24 cellular contexts compared by ENCODE assay signal in genomic region chr3:182268711-182269110, GRCh38.
DNase-seq lines count a peak whose midpoint lies in the region; ATAC-seq, FAIRE-seq and TF ChIP-seq lines count a peak whose summit lies in the region.
"Had no signal": no experiment of that assay in that cellular context is flagged by ENCODE, and none has a peak within 500 bp of the region (broad histone marks: within the 10 kb centered on the region; RNA-seq: fewer than 3 reads in every experiment).

No MANE protein-coding gene starts in this region.

- H2BK5ac ChIP-seq in H1 (ENCODE audit: low read depth, low read length), result no peak overlapping the region

- no peak for TF ChIP-seq POLR2A in breast epithelium (IDR thresholded peaks at IDR 0.05)
- no peak for TF ChIP-seq POLR2A in H1 (IDR thresholded peaks at IDR 0.05; ENCODE audit: control extremely low read depth in 1 of 2, low read depth in 2 of 2, low read length in 2 of 2)

- no peak overlapping the region for H2BK15ac ChIP-seq in H1 (ENCODE audit: low read length)

- H3K18ac ChIP-seq in H1 (ENCODE audit: extremely low read depth, low read length), result no peak overlapping the region

- H4K91ac ChIP-seq in H1 (replicated peaks; ENCODE audit: insufficient read length, low read length), result no peak overlapping the region

- H3K4me2 ChIP-seq in mammary epithelial cell (ENCODE audit: insufficient read depth, low read depth, low read length), result no peak overlapping the region
- H3K4me2 ChIP-seq in H1 (ENCODE audit: insufficient read depth in 1 of 2, low read depth in 2 of 2, low read length in 2 of 2), result no peak overlapping the region
- H3K4me2 ChIP-seq in neural progenitor cell, result no peak overlapping the region
- H3K4me2 ChIP-seq: BLaER1 had no signal

- H2BK120ac ChIP-seq in H1 (replicated peaks; ENCODE audit: low read depth, low read length), result no peak overlapping the region

- ATAC-seq in RWPE2 (ENCODE audit: low read depth) (peak; percentile 59; the same call in 2 of the 3 replicates), GM18517 (IDR thresholded peaks at IDR 0.05; ENCODE audit: unreplicated experiment) (no peak)
- no peak for ATAC-seq in activated naive CD8-positive, alpha-beta T cell treated with anti-CD3 and anti-CD28 coated beads, Interleukin-2, amount 50 U/mL, for 24 hours
- ATAC-seq: CD8-positive, alpha-beta T cell; GM12878 had no signal

- H3K4me1 Mint-ChIP-seq in neural progenitor cell, result peaks cover 8% of the 10 kb centered on the region
- no peaks in the 10 kb centered on the region for H3K4me1 Mint-ChIP-seq in activated naive CD8-positive, alpha-beta T cell treated with anti-CD3 and anti-CD28 coated beads, Interleukin-2, amount 50 U/mL, for 24 hours
- H3K4me1 Mint-ChIP-seq: B cell; CD4-positive, CD25-positive, alpha-beta regulatory T cell had no signal

- no peak overlapping the region for H3K56ac ChIP-seq in H1 (replicated peaks; ENCODE audit: insufficient read length, low read depth, low read length)

- no peak for TF ChIP-seq CTCF in mammary epithelial cell (conservative IDR thresholded peaks at IDR 0.05 in 1 of 2, IDR thresholded peaks at IDR 0.05 in 1 of 2; ENCODE audit: extremely low read depth in 1 of 2, insufficient read depth in 1 of 2, low read depth in 1 of 2, low read length in 2 of 2)
- no peak for TF ChIP-seq CTCF in breast epithelium (IDR thresholded peaks at IDR 0.05)
- TF ChIP-seq CTCF in RWPE2 (IDR thresholded peaks at IDR 0.05; ENCODE audit: poor library complexity, severe bottlenecking), result no peak
- no peak for TF ChIP-seq CTCF in H1 (IDR thresholded peaks at IDR 0.05; ENCODE audit: control extremely low read depth in 1 of 3, insufficient read depth in 1 of 3, low read depth in 1 of 3, low read length in 3 of 3)
- TF ChIP-seq CTCF in neural progenitor cell (IDR thresholded peaks at IDR 0.05), result no peak

- H4K20me1 ChIP-seq in mammary epithelial cell (ENCODE audit: insufficient read depth, low read length), result no peaks in the 10 kb centered on the region
- no peaks in the 10 kb centered on the region for H4K20me1 ChIP-seq in H1 (replicated peaks in 1 of 2; ENCODE audit: control insufficient read depth in 1 of 2, insufficient read depth in 2 of 2, low read length in 2 of 2)
- no peaks in the 10 kb centered on the region for H4K20me1 ChIP-seq in neural progenitor cell (ENCODE audit: low read depth)
- H4K20me1 ChIP-seq: BLaER1 had no signal

- no peak overlapping the region for H2AFZ ChIP-seq in mammary epithelial cell (ENCODE audit: low read depth, low read length)
- no peak overlapping the region for H2AFZ ChIP-seq in H1 (ENCODE audit: low read length)
- H2AFZ ChIP-seq in neural progenitor cell (replicated peaks), result no peak overlapping the region

- no peak overlapping the region for H4K8ac ChIP-seq in H1 (ENCODE audit: extremely low read depth, insufficient read depth, low read length)

- H2BK20ac ChIP-seq in H1 (ENCODE audit: low read length), result no peak overlapping the region

- H3K27me3 ChIP-seq in mammary epithelial cell (ENCODE audit: insufficient read depth, low read length), result no peaks in the 10 kb centered on the region
- H3K27me3 ChIP-seq in breast epithelium, result no peaks in the 10 kb centered on the region
- no peaks in the 10 kb centered on the region for H3K27me3 ChIP-seq in RWPE2 (ENCODE audit: insufficient read depth, poor library complexity, severe bottlenecking)
- no peaks in the 10 kb centered on the region for H3K27me3 ChIP-seq in H1 (replicated peaks in 1 of 4; ENCODE audit: control insufficient read depth in 3 of 4, extremely low read depth in 1 of 4, insufficient read depth in 3 of 4, low read length in 3 of 4)
- H3K27me3 ChIP-seq in neural progenitor cell, result no peaks in the 10 kb centered on the region
- H3K27me3 ChIP-seq: BLaER1 had no signal

- no peaks in the 10 kb centered on the region for H3K4me1 ChIP-seq in mammary epithelial cell (ENCODE audit: insufficient read depth, low read length)
- H3K4me1 ChIP-seq in breast epithelium, result no peaks in the 10 kb centered on the region
- no peaks in the 10 kb centered on the region for H3K4me1 ChIP-seq in RWPE2 (ENCODE audit: insufficient read depth, poor library complexity, severe bottlenecking)
- no peaks in the 10 kb centered on the region for H3K4me1 ChIP-seq in H1 (replicated peaks in 1 of 4; ENCODE audit: control insufficient read depth in 3 of 4, insufficient read depth in 4 of 4, low read length in 3 of 4)
- H3K4me1 ChIP-seq in neural progenitor cell, result peaks cover 9% of the 10 kb centered on the region
- H3K4me1 ChIP-seq: BLaER1, Caco-2, HAP-1 had no signal

- no peak overlapping the region for H3K14ac ChIP-seq in H1 (ENCODE audit: insufficient read length)

- H3K4me3 Mint-ChIP-seq in neural progenitor cell, result no peak overlapping the region
- H3K4me3 Mint-ChIP-seq in activated naive CD8-positive, alpha-beta T cell treated with anti-CD3 and anti-CD28 coated beads, Interleukin-2, amount 50 U/mL, for 24 hours, result no peak overlapping the region
- H3K4me3 Mint-ChIP-seq: B cell; CD4-positive, CD25-positive, alpha-beta regulatory T cell; CD8-positive, alpha-beta T cell; HFFc6 had no signal

- CTCF ChIA-PET in mammary epithelial cell (lab: Charles Lee; ENCODE audit: low non-redundant PET), result no interaction called here
- CTCF ChIA-PET in H1 (lab: Charles Lee; ENCODE audit: partially characterized antibody), result interaction anchor here (1.7 kb wide), 1 partner anchor 1060 kb away, joined by 4 read pairs; no protein-coding TSS in a partner anchor

- H3K4ac ChIP-seq in H1 (replicated peaks; ENCODE audit: insufficient read length, low read depth, low read length), result no peak overlapping the region

- H3K9me3 ChIP-seq in mammary epithelial cell (replicated peaks; ENCODE audit: insufficient read depth, low read length), result no peaks in the 10 kb centered on the region
- no peaks in the 10 kb centered on the region for H3K9me3 ChIP-seq in breast epithelium
- no peaks in the 10 kb centered on the region for H3K9me3 ChIP-seq in RWPE2 (ENCODE audit: severe bottlenecking)
- no peaks in the 10 kb centered on the region for H3K9me3 ChIP-seq in H1 (ENCODE audit: insufficient read depth in 2 of 2, low read depth in 1 of 2, low read length in 1 of 2)
- H3K9me3 ChIP-seq in neural progenitor cell (ENCODE audit: low read depth), result no peaks in the 10 kb centered on the region
- H3K9me3 ChIP-seq: BLaER1, Caco-2, HAP-1 had no signal

- H3K79me2 ChIP-seq in mammary epithelial cell (ENCODE audit: insufficient read depth, low read length), result no peaks in the 10 kb centered on the region
- no peaks in the 10 kb centered on the region for H3K79me2 ChIP-seq in H1 (ENCODE audit: control insufficient read depth in 1 of 2, insufficient read depth in 2 of 2, low read length in 2 of 2)
- H3K79me2 ChIP-seq in neural progenitor cell (ENCODE audit: low read depth), result no peaks in the 10 kb centered on the region

- peaks cover 2% of the 10 kb centered on the region for H3K9me3 Mint-ChIP-seq in neural progenitor cell
- H3K9me3 Mint-ChIP-seq in activated naive CD8-positive, alpha-beta T cell treated with anti-CD3 and anti-CD28 coated beads, Interleukin-2, amount 50 U/mL, for 24 hours, result no peaks in the 10 kb centered on the region
- H3K9me3 Mint-ChIP-seq: CD8-positive, alpha-beta T cell had no signal

- H2BK12ac ChIP-seq in H1 (ENCODE audit: low read depth, low read length), result no peak overlapping the region

- no peak overlapping the region for H3K23ac ChIP-seq in H1 (ENCODE audit: insufficient read length)

- in situ Hi-C loops in mammary epithelial cell (cut with MboI; ENCODE audit: low sequenced_read_pairs in 2 of 2), result loop anchor here (10.0 to 25.0 kb wide), 3 partner anchors 419 to 564 kb away; partner anchors contain the start of gene SOX2 (in 1 of the 2)

- peak; percentile 32 for FAIRE-seq in H1 (lab: Jason Lieb, UNC)
- FAIRE-seq: A204.1, GM12878 had no signal

- H3K36me3 Mint-ChIP-seq in neural progenitor cell, result peaks cover 1% of the 10 kb centered on the region
- H3K36me3 Mint-ChIP-seq in activated naive CD8-positive, alpha-beta T cell treated with anti-CD3 and anti-CD28 coated beads, Interleukin-2, amount 50 U/mL, for 24 hours (ENCODE audit: low read depth), result no peaks in the 10 kb centered on the region
- H3K36me3 Mint-ChIP-seq: CD4-positive, CD25-positive, alpha-beta regulatory T cell; CD8-positive, alpha-beta T cell had no signal

- H3K27ac Mint-ChIP-seq in neural progenitor cell, result peak overlapping the region; percentile 21
- no peak overlapping the region for H3K27ac Mint-ChIP-seq in activated naive CD8-positive, alpha-beta T cell treated with anti-CD3 and anti-CD28 coated beads, Interleukin-2, amount 50 U/mL, for 24 hours
- H3K27ac Mint-ChIP-seq: B cell; CD4-positive, CD25-positive, alpha-beta regulatory T cell; CD8-positive, alpha-beta T cell; HFFc6 had no signal

- DNase-seq in mammary epithelial cell, result peak; percentile 42
- DNase-seq in breast epithelium (ENCODE audit: low spot score in 2 of 2), result no peak
- DNase-seq in RWPE2 (ENCODE audit: low spot score), result no peak
- no peak for DNase-seq in H1 (ENCODE audit: low read depth in 1 of 2, low spot score in 2 of 2)
- no peak for DNase-seq in neural progenitor cell (ENCODE audit: low spot score)
- DNase-seq in activated naive CD8-positive, alpha-beta T cell treated with anti-CD3 and anti-CD28 coated beads, Interleukin-2, amount 50 U/mL, for 24 hours, result no peak
- DNase-seq in stimulated activated CD4-positive, alpha-beta T cell treated with anti-CD3 and anti-CD28 coated beads, Interleukin-15, amount 100 ng/mL, for 24 hours, result no peak
- DNase-seq: Caco-2; CD4-positive, CD25-positive, alpha-beta regulatory T cell; CD8-positive, alpha-beta T cell; DMS153; DMS79; EL; GDM1; GOT3; HFFc6 had no signal

- dilution Hi-C loops in mammary epithelial cell (cut with HindIII; ENCODE audit: low sequenced_read_pairs), result loop anchor here (25.0 kb wide), 1 partner anchor 419 kb away; no protein-coding TSS in a partner anchor

- POLR2A ChIA-PET in H1 (lab: Charles Lee; ENCODE audit: partially characterized antibody), result no interaction called here

- no peak overlapping the region for H4K5ac ChIP-seq in H1 (ENCODE audit: insufficient read length, low read depth, low read length)

- no peaks in the 10 kb centered on the region for H3K27me3 Mint-ChIP-seq in neural progenitor cell (ENCODE audit: insufficient read depth, low read depth)
- H3K27me3 Mint-ChIP-seq in activated naive CD8-positive, alpha-beta T cell treated with anti-CD3 and anti-CD28 coated beads, Interleukin-2, amount 50 U/mL, for 24 hours, result no peaks in the 10 kb centered on the region
- H3K27me3 Mint-ChIP-seq: B cell had no signal

- TF ChIP-seq EP300 in H1 (IDR thresholded peaks at IDR 0.05; ENCODE audit: borderline replicate concordance in 1 of 2, low read depth in 2 of 2, low read length in 2 of 2), result no peak

- no peak overlapping the region for H3K27ac ChIP-seq in mammary epithelial cell (ENCODE audit: insufficient read depth, low read depth, low read length)
- H3K27ac ChIP-seq in breast epithelium, result no peak overlapping the region
- no peak overlapping the region for H3K27ac ChIP-seq in RWPE2 (ENCODE audit: poor library complexity, severe bottlenecking)
- H3K27ac ChIP-seq in H1 (ENCODE audit: low read depth, low read length), result no peak overlapping the region
- H3K27ac ChIP-seq in neural progenitor cell, result no peak overlapping the region
- H3K27ac ChIP-seq: 22Rv1, BLaER1, C4-2B had no signal

- H3K4me3 ChIP-seq in mammary epithelial cell (replicated peaks in 1 of 3; ENCODE audit: insufficient read depth in 1 of 3, low read depth in 2 of 3, low read length in 3 of 3) (no peak overlapping the region), breast epithelium (no peak overlapping the region), RWPE2 (ENCODE audit: severe bottlenecking) (no peak overlapping the region), H1 (ENCODE audit: extremely low read depth in 1 of 4, insufficient read depth in 2 of 4, low read depth in 3 of 4, low read length in 4 of 4) (no peak overlapping the region), neural progenitor cell (no peak overlapping the region)
- H3K4me3 ChIP-seq: BLaER1, GM12878, HAP-1 had no signal

- no TSS peak for BruUV-seq in mammary epithelial cell (replicated peaks; lab: Mats Ljungman, UMichigan)

- no peak overlapping the region for H2AK5ac ChIP-seq in H1 (ENCODE audit: low read depth, low read length)

- H3K9ac ChIP-seq in mammary epithelial cell (ENCODE audit: insufficient read depth, low read length) (no peak overlapping the region), H1 (replicated peaks in 1 of 4; ENCODE audit: extremely low read depth in 1 of 4, low read depth in 3 of 4, low read length in 3 of 4) (no peak overlapping the region), neural progenitor cell (no peak overlapping the region)
- H3K9ac ChIP-seq: BLaER1 had no signal

- H3K79me1 ChIP-seq in H1 (ENCODE audit: low read depth, low read length), result no peaks in the 10 kb centered on the region

- H3K36me3 ChIP-seq in mammary epithelial cell (ENCODE audit: insufficient read depth, low read length), result no peaks in the 10 kb centered on the region
- H3K36me3 ChIP-seq in breast epithelium, result no peaks in the 10 kb centered on the region
- H3K36me3 ChIP-seq in RWPE2 (ENCODE audit: low read depth), result no peaks in the 10 kb centered on the region
- H3K36me3 ChIP-seq in H1 (ENCODE audit: control insufficient read depth in 2 of 4, insufficient read depth in 4 of 4, low read length in 3 of 4), result no peaks in the 10 kb centered on the region
- no peaks in the 10 kb centered on the region for H3K36me3 ChIP-seq in neural progenitor cell
- H3K36me3 ChIP-seq: BLaER1, HAP-1 had no signal

- WGBS in mammary epithelial cell (ENCODE audit: low coverage, missing lambda C conversion rate), result 53% methylated on average over 4 of the region's 4 CpGs
- WGBS in H1 (ENCODE audit: extremely low coverage in 1 of 2, insufficient coverage in 1 of 2, insufficient read length in 1 of 2, insufficient replicate concordance in 2 of 2, low coverage in 1 of 2, low lambda C conversion rate in 2 of 2, missing lambda C conversion rate in 1 of 2), 2 experiments, result 88% methylated on average over 4 of the region's 4 CpGs; no CpG with 5 or more reads in 1 of the 2 experiments

- no peaks in the 10 kb centered on the region for H3F3A ChIP-seq in neural progenitor cell (ENCODE audit: low read depth)

- intact Hi-C loops in mammary epithelial cell (cut with micrococcal nuclease) (no loop called here), breast epithelium (cut with DNase I; ENCODE audit: low total_unique reads) (no loop called here)

- H3K23me2 ChIP-seq in H1 (ENCODE audit: low read depth, low read length), result no peaks in the 10 kb centered on the region; the same call in 1 of the 2 replicates

- no peak for TF ChIP-seq RAD21 in H1 (IDR thresholded peaks at IDR 0.05 in 1 of 2, conservative IDR thresholded peaks at IDR 0.05 in 1 of 2; ENCODE audit: low read depth in 2 of 2, low read length in 2 of 2)
